Comparison of ENCODE assay signal across 2 cellular contexts in the genomic region with DNA sequence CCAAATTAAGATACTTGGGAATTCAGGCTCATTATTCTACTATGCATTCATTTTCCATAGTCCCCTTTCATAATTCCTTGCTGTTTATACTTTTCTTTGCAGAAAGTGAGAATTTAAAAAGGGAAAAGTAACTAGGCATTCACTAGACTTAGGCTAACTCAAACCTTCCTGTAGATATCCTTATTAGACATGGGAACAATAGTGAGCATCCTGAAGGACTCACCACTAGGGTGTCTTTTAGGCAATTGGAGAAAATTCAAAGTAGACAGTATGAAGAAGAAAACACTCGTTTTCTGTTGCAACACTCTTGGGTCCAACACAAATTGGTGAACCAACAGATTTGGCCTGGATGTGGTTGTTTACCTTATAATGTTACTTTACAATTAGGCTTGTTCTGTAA.
TF ChIP-seq lines count a peak whose summit lies in the region.

No MANE protein-coding gene starts in this region.

TF ChIP-seq in SK-N-SH, 30 proteins besides CTCF, POLR2A, EP300 and RAD21:
- TF ChIP-seq CHD2 (IDR thresholded peaks at IDR 0.05; ENCODE audit: low read length, partially characterized antibody) (no peak), SIN3A (IDR thresholded peaks at IDR 0.05; ENCODE audit: borderline replicate concordance, low read depth, low read length) (no peak), YY1 (IDR thresholded peaks at IDR 0.05; ENCODE audit: low read depth) (no peak), NRF1 (IDR thresholded peaks at IDR 0.05; ENCODE audit: low read depth, low read length) (no peak), TEAD4 (IDR thresholded peaks at IDR 0.05; ENCODE audit: borderline replicate concordance, insufficient read depth) (no peak), RCOR1 (IDR thresholded peaks at IDR 0.05; ENCODE audit: low read length) (no peak), GATA2 (CRISPR knock-in tag; IDR thresholded peaks at IDR 0.05) (no peak), ELF1 (IDR thresholded peaks at IDR 0.05) (no peak), FOXJ3 (CRISPR knock-in tag; IDR thresholded peaks at IDR 0.05) (no peak), MEF2A (IDR thresholded peaks at IDR 0.05; ENCODE audit: borderline replicate concordance, low read depth) (no peak), GABPA (IDR thresholded peaks at IDR 0.05; ENCODE audit: low read depth) (no peak), MXI1 (IDR thresholded peaks at IDR 0.05; ENCODE audit: low read depth, low read length) (no peak), EZH2phosphoT487 (IDR thresholded peaks at IDR 0.05; ENCODE audit: borderline replicate concordance, low read depth) (no peak)
- TF ChIP-seq, protein P1, sequence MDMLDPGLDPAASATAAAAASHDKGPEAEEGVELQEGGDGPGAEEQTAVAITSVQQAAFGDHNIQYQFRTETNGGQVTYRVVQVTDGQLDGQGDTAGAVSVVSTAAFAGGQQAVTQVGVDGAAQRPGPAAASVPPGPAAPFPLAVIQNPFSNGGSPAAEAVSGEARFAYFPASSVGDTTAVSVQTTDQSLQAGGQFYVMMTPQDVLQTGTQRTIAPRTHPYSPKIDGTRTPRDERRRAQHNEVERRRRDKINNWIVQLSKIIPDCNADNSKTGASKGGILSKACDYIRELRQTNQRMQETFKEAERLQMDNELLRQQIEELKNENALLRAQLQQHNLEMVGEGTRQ (IDR thresholded peaks at IDR 0.05; ENCODE audit: borderline replicate concordance, low read depth, low read length): no peak
- TF ChIP-seq, protein P2, sequence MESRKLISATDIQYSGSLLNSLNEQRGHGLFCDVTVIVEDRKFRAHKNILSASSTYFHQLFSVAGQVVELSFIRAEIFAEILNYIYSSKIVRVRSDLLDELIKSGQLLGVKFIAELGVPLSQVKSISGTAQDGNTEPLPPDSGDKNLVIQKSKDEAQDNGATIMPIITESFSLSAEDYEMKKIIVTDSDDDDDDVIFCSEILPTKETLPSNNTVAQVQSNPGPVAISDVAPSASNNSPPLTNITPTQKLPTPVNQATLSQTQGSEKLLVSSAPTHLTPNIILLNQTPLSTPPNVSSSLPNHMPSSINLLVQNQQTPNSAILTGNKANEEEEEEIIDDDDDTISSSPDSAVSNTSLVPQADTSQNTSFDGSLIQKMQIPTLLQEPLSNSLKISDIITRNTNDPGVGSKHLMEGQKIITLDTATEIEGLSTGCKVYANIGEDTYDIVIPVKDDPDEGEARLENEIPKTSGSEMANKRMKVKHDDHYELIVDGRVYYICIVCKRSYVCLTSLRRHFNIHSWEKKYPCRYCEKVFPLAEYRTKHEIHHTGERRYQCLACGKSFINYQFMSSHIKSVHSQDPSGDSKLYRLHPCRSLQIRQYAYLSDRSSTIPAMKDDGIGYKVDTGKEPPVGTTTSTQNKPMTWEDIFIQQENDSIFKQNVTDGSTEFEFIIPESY (IDR thresholded peaks at IDR 0.05; ENCODE audit: borderline replicate concordance, low read depth): no peak
- TF ChIP-seq, protein P3, sequence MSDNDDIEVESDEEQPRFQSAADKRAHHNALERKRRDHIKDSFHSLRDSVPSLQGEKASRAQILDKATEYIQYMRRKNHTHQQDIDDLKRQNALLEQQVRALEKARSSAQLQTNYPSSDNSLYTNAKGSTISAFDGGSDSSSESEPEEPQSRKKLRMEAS (IDR thresholded peaks at IDR 0.05; ENCODE audit: low read depth): no peak
- TF ChIP-seq, protein P4, sequence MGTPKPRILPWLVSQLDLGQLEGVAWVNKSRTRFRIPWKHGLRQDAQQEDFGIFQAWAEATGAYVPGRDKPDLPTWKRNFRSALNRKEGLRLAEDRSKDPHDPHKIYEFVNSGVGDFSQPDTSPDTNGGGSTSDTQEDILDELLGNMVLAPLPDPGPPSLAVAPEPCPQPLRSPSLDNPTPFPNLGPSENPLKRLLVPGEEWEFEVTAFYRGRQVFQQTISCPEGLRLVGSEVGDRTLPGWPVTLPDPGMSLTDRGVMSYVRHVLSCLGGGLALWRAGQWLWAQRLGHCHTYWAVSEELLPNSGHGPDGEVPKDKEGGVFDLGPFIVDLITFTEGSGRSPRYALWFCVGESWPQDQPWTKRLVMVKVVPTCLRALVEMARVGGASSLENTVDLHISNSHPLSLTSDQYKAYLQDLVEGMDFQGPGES (IDR thresholded peaks at IDR 0.05; ENCODE audit: low read depth, low read length): no peak
- TF ChIP-seq, protein P5, sequence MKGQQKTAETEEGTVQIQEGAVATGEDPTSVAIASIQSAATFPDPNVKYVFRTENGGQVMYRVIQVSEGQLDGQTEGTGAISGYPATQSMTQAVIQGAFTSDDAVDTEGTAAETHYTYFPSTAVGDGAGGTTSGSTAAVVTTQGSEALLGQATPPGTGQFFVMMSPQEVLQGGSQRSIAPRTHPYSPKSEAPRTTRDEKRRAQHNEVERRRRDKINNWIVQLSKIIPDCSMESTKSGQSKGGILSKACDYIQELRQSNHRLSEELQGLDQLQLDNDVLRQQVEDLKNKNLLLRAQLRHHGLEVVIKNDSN (IDR thresholded peaks at IDR 0.05; ENCODE audit: borderline replicate concordance, low read depth): no peak
- TF ChIP-seq, protein P6, sequence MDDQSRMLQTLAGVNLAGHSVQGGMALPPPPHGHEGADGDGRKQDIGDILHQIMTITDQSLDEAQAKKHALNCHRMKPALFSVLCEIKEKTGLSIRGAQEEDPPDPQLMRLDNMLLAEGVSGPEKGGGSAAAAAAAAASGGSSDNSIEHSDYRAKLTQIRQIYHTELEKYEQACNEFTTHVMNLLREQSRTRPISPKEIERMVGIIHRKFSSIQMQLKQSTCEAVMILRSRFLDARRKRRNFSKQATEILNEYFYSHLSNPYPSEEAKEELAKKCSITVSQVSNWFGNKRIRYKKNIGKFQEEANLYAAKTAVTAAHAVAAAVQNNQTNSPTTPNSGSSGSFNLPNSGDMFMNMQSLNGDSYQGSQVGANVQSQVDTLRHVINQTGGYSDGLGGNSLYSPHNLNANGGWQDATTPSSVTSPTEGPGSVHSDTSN (IDR thresholded peaks at IDR 0.05): no peak

TF ChIP-seq in SK-N-SH treated with all-trans-retinoic acid at 6 μM for 48 hours, 23 proteins besides CTCF, POLR2A, EP300 and RAD21:
- TF ChIP-seq BACH2 (CRISPR knock-in tag; IDR thresholded peaks at IDR 0.05; ENCODE audit: borderline replicate concordance) (no peak), ZNF565 (CRISPR knock-in tag; conservative IDR thresholded peaks at IDR 0.05; ENCODE audit: low read depth) (no peak), TCF4 (CRISPR knock-in tag; IDR thresholded peaks at IDR 0.05; ENCODE audit: borderline replicate concordance) (no peak), ZFP30 (CRISPR knock-in tag; IDR thresholded peaks at IDR 0.05) (no peak), ESRRG (CRISPR knock-in tag; IDR thresholded peaks at IDR 0.05) (no peak), CSDC2 (CRISPR knock-in tag; IDR thresholded peaks at IDR 0.05) (no peak), ARNTL (CRISPR knock-in tag; IDR thresholded peaks at IDR 0.05; ENCODE audit: borderline replicate concordance, low read depth) (no peak), GLIS3 (CRISPR knock-in tag; IDR thresholded peaks at IDR 0.05) (no peak), TOX (CRISPR knock-in tag; IDR thresholded peaks at IDR 0.05; ENCODE audit: borderline replicate concordance) (no peak), ZNF70 (CRISPR knock-in tag; IDR thresholded peaks at IDR 0.05) (no peak), OSR1 (CRISPR knock-in tag; IDR thresholded peaks at IDR 0.05) (no peak), PPARA (CRISPR knock-in tag; IDR thresholded peaks at IDR 0.05; ENCODE audit: borderline replicate concordance) (no peak), ZFP3 (CRISPR knock-in tag; IDR thresholded peaks at IDR 0.05) (no peak), ZC3H10 (CRISPR knock-in tag; IDR thresholded peaks at IDR 0.05) (no peak), RARB (CRISPR knock-in tag; IDR thresholded peaks at IDR 0.05) (no peak)
- TF ChIP-seq, protein P7, sequence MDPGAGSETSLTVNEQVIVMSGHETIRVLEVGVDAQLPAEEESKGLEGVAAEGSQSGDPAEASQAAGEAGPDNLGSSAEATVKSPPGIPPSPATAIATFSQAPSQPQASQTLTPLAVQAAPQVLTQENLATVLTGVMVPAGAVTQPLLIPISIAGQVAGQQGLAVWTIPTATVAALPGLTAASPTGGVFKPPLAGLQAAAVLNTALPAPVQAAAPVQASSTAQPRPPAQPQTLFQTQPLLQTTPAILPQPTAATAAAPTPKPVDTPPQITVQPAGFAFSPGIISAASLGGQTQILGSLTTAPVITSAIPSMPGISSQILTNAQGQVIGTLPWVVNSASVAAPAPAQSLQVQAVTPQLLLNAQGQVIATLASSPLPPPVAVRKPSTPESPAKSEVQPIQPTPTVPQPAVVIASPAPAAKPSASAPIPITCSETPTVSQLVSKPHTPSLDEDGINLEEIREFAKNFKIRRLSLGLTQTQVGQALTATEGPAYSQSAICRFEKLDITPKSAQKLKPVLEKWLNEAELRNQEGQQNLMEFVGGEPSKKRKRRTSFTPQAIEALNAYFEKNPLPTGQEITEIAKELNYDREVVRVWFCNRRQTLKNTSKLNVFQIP (CRISPR knock-in tag; IDR thresholded peaks at IDR 0.05; ENCODE audit: borderline replicate concordance, low read depth): no peak
- TF ChIP-seq, protein P8, sequence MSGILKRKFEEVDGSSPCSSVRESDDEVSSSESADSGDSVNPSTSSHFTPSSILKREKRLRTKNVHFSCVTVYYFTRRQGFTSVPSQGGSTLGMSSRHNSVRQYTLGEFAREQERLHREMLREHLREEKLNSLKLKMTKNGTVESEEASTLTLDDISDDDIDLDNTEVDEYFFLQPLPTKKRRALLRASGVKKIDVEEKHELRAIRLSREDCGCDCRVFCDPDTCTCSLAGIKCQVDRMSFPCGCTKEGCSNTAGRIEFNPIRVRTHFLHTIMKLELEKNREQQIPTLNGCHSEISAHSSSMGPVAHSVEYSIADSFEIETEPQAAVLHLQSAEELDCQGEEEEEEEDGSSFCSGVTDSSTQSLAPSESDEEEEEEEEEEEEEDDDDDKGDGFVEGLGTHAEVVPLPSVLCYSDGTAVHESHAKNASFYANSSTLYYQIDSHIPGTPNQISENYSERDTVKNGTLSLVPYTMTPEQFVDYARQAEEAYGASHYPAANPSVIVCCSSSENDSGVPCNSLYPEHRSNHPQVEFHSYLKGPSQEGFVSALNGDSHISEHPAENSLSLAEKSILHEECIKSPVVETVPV (CRISPR knock-in tag; IDR thresholded peaks at IDR 0.05): no peak
- TF ChIP-seq, protein P9, sequence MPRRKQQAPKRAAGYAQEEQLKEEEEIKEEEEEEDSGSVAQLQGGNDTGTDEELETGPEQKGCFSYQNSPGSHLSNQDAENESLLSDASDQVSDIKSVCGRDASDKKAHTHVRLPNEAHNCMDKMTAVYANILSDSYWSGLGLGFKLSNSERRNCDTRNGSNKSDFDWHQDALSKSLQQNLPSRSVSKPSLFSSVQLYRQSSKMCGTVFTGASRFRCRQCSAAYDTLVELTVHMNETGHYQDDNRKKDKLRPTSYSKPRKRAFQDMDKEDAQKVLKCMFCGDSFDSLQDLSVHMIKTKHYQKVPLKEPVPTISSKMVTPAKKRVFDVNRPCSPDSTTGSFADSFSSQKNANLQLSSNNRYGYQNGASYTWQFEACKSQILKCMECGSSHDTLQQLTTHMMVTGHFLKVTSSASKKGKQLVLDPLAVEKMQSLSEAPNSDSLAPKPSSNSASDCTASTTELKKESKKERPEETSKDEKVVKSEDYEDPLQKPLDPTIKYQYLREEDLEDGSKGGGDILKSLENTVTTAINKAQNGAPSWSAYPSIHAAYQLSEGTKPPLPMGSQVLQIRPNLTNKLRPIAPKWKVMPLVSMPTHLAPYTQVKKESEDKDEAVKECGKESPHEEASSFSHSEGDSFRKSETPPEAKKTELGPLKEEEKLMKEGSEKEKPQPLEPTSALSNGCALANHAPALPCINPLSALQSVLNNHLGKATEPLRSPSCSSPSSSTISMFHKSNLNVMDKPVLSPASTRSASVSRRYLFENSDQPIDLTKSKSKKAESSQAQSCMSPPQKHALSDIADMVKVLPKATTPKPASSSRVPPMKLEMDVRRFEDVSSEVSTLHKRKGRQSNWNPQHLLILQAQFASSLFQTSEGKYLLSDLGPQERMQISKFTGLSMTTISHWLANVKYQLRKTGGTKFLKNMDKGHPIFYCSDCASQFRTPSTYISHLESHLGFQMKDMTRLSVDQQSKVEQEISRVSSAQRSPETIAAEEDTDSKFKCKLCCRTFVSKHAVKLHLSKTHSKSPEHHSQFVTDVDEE (CRISPR knock-in tag; IDR thresholded peaks at IDR 0.05): no peak
